Comparison of ENCODE assay signal across 9 cellular contexts in genomic region chr3:63514678-63515077, GRCh38.
"Had no signal": no experiment of that assay in that cellular context is flagged by ENCODE, and none has a peak within 500 bp of the region (broad histone marks: within the 10 kb centered on the region; RNA-seq: fewer than 3 reads in every experiment).

No MANE protein-coding gene starts in this region.

- H3K27ac ChIP-seq: GM23248, HL-60 had no signal

- H3K36me3 ChIP-seq: HAP-1 had no signal

- H3K9me3 ChIP-seq: HAP-1 had no signal

- ATAC-seq: HCT116, HepG2 had no signal

- H3K4me3 ChIP-seq: GM23248, HAP-1 had no signal

- H3K4me1 ChIP-seq: HAP-1 had no signal

- DNase-seq: GM23248, GOT3, H7, HFFc6, KBM-7 had no signal
